ENCODE assay signal across 26 cellular contexts in the genomic region with DNA sequence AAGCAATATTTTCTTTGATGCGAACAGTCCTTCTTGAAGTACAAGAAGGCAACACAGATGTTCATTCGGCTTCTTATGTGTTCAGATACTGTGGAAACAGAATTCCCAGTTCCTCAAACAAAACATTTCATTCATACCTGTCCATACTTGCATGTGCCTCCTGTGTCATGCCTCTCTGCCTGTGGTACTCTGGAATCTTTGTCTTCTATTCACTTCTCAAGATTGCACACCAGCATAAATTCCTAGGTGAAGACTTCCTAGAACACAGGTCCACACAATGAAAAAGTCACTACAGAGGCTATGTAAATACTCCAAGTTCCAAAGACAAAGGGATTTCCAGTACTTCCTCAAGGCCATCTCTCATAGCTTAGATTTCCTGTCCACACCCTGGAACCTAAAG.
DNase-seq lines count a peak whose midpoint lies in the region; ATAC-seq, FAIRE-seq and TF ChIP-seq lines count a peak whose summit lies in the region.
"Had no signal": no experiment of that assay in that cellular context is flagged by ENCODE, and none has a peak within 500 bp of the region (broad histone marks: within the 10 kb centered on the region; RNA-seq: fewer than 3 reads in every experiment).

No MANE protein-coding gene starts in this region.

- no peak overlapping the region for H3K27ac Mint-ChIP-seq in astrocyte (ENCODE audit: unreplicated experiment)
- H3K27ac Mint-ChIP-seq in natural killer cell treated with Interleukin-12 subunit alpha and Interleukin-12 subunit beta and Interleukin-15 and Interleukin-18, amount 100 ng/mL, for 72 hours = no peak overlapping the region
- H3K27ac Mint-ChIP-seq: CD4-positive, alpha-beta T cell; CD8-positive, alpha-beta memory T cell had no signal

- H3K36me3 Mint-ChIP-seq in astrocyte (ENCODE audit: low read depth, unreplicated experiment) = no peaks in the 10 kb centered on the region
- H3K36me3 Mint-ChIP-seq in natural killer cell treated with Interleukin-12 subunit alpha and Interleukin-12 subunit beta and Interleukin-15 and Interleukin-18, amount 100 ng/mL, for 72 hours = no peaks in the 10 kb centered on the region
- H3K36me3 Mint-ChIP-seq: CD14-positive monocyte; CD8-positive, alpha-beta memory T cell had no signal

- no peak overlapping the region for H3K4me2 ChIP-seq in astrocyte (ENCODE audit: low read length)
- peak overlapping the region; percentile 32 for H3K4me2 ChIP-seq in keratinocyte (ENCODE audit: control insufficient read depth, extremely low read depth, insufficient read depth, low read depth, low read length)
- H3K4me2 ChIP-seq: A549; BLaER1 treated with 17β-estradiol and CSF1 and Interleukin-3, amounts not matched to agents 10 nM and 100 nM had no signal

- H4K20me1 ChIP-seq in astrocyte (ENCODE audit: insufficient read depth, low read length) = no peaks in the 10 kb centered on the region
- no peaks in the 10 kb centered on the region for H4K20me1 ChIP-seq in keratinocyte (ENCODE audit: control insufficient read depth, extremely low read depth, insufficient read depth, low read length)

- no peaks in the 10 kb centered on the region for H3K9me1 ChIP-seq in keratinocyte (ENCODE audit: control insufficient read depth, extremely low read depth, insufficient read depth, low read length)

- no peaks in the 10 kb centered on the region for H3K27me3 Mint-ChIP-seq in astrocyte (ENCODE audit: low read depth, unreplicated experiment)
- H3K27me3 Mint-ChIP-seq in natural killer cell treated with Interleukin-12 subunit alpha and Interleukin-12 subunit beta and Interleukin-15 and Interleukin-18, amount 100 ng/mL, for 72 hours = peaks cover 0 to 7% of the 10 kb centered on the region in 2 donors
- H3K27me3 Mint-ChIP-seq: CD4-positive, alpha-beta T cell had no signal

- H3K4me1 ChIP-seq in astrocyte (ENCODE audit: insufficient read depth, low read length) = peaks cover 21% of the 10 kb centered on the region
- H3K4me1 ChIP-seq in keratinocyte (ENCODE audit: control insufficient read depth, extremely low read depth, insufficient read depth, low read length) = peaks cover 14% of the 10 kb centered on the region
- H3K4me1 ChIP-seq: A549, BE2C had no signal

- ATAC-seq in natural killer cell treated with Interleukin-12 subunit alpha and Interleukin-12 subunit beta and Interleukin-15 and Interleukin-18, amount 100 ng/mL, for 72 hours = no peak
- no peak for ATAC-seq in HG02588 (IDR thresholded peaks at IDR 0.05; ENCODE audit: unreplicated experiment)
- no peak for ATAC-seq in SK-N-SH treated with all-trans-retinoic acid at 6 μM for 48 hours
- ATAC-seq: A549 had no signal

- peaks cover 2% of the 10 kb centered on the region for H3K9me3 Mint-ChIP-seq in astrocyte (ENCODE audit: unreplicated experiment)
- H3K9me3 Mint-ChIP-seq in natural killer cell treated with Interleukin-12 subunit alpha and Interleukin-12 subunit beta and Interleukin-15 and Interleukin-18, amount 100 ng/mL, for 72 hours = no peaks in the 10 kb centered on the region
- H3K9me3 Mint-ChIP-seq: CD14-positive monocyte; CD4-positive, alpha-beta T cell had no signal

- no peaks in the 10 kb centered on the region for H3K9me3 ChIP-seq in astrocyte (ENCODE audit: insufficient read depth, low read depth, low read length)
- no peaks in the 10 kb centered on the region for H3K9me3 ChIP-seq in keratinocyte (ENCODE audit: control insufficient read depth, low read depth, low read length)
- H3K9me3 ChIP-seq: A549; BE2C; BLaER1 treated with 17β-estradiol and CSF1 and Interleukin-3, amounts not matched to agents 10 nM and 100 nM had no signal

- H3K27me3 ChIP-seq in astrocyte (ENCODE audit: insufficient read depth, low read length) (no peaks in the 10 kb centered on the region), keratinocyte (ENCODE audit: control insufficient read depth, extremely low read depth, insufficient read depth, low read length) (no peaks in the 10 kb centered on the region)
- H3K27me3 ChIP-seq: BE2C; BLaER1 treated with 17β-estradiol and CSF1 and Interleukin-3, amounts not matched to agents 10 nM and 100 nM had no signal

- no peak for TF ChIP-seq CTCF in astrocyte (IDR thresholded peaks at IDR 0.05; ENCODE audit: insufficient read depth, low read depth, low read length)
- TF ChIP-seq CTCF in epithelial cell of esophagus (IDR thresholded peaks at IDR 0.05; ENCODE audit: insufficient read depth, low read depth, low read length, missing control alignments) = no peak
- no peak for TF ChIP-seq CTCF in keratinocyte (optimal IDR thresholded peaks at IDR 0.05 in 1 of 3, IDR thresholded peaks at IDR 0.05 in 1 of 3, conservative IDR thresholded peaks at IDR 0.05 in 1 of 3; ENCODE audit: extremely low read depth in 1 of 3, insufficient read depth in 2 of 3, low read length in 3 of 3)

- H3K9ac ChIP-seq in astrocyte (ENCODE audit: low read length) (no peak overlapping the region), keratinocyte (ENCODE audit: control insufficient read depth, extremely low read depth, insufficient read depth, low read length) (no peak overlapping the region)
- H3K9ac ChIP-seq: BLaER1 treated with 17β-estradiol and CSF1 and Interleukin-3, amounts not matched to agents 10 nM and 100 nM; GM23248 had no signal

- H3K4me3 Mint-ChIP-seq in astrocyte (ENCODE audit: unreplicated experiment) = no peak overlapping the region
- H3K4me3 Mint-ChIP-seq in natural killer cell treated with Interleukin-12 subunit alpha and Interleukin-12 subunit beta and Interleukin-15 and Interleukin-18, amount 100 ng/mL, for 72 hours = no peak overlapping the region
- H3K4me3 Mint-ChIP-seq: CD14-positive monocyte; CD4-positive, alpha-beta T cell; CD8-positive, alpha-beta memory T cell had no signal

- dilution Hi-C loops in keratinocyte (cut with MboI; ENCODE audit: extremely low pct_ligation_motif_present, low sequenced_read_pairs) = no loop called here

- peak; percentile 4 for DNase-seq in HT1080 (ENCODE audit: low read depth)
- DNase-seq in astrocyte (ENCODE audit: low read depth) = no peak
- DNase-seq in epithelial cell of esophagus (ENCODE audit: low read depth) = peak; percentile 75
- peak; percentile 36 for DNase-seq in keratinocyte (ENCODE audit: low read depth, low spot score)
- no peak for DNase-seq in natural killer cell treated with Interleukin-12 subunit alpha and Interleukin-12 subunit beta and Interleukin-15 and Interleukin-18, amount 100 ng/mL, for 72 hours (ENCODE audit: low spot score)
- DNase-seq in NCI-H446 (lab: John Stamatoyannopoulos, UW) = no peak
- DNase-seq: 8988T; ACHN; AML-193; BE2C; CD4-positive, alpha-beta T cell; CD8-positive, alpha-beta memory T cell; DMS 273 treated with DMSO at 0.1 percent for 48 hours; DMS79; GF-D8; GM23248; H7; HCEC 1CT had no signal

- peaks cover 17% of the 10 kb centered on the region for H3K4me1 Mint-ChIP-seq in astrocyte (ENCODE audit: low read depth, unreplicated experiment)
- no peaks in the 10 kb centered on the region for H3K4me1 Mint-ChIP-seq in natural killer cell treated with Interleukin-12 subunit alpha and Interleukin-12 subunit beta and Interleukin-15 and Interleukin-18, amount 100 ng/mL, for 72 hours (ENCODE audit: low read depth in 2 of 2)
- H3K4me1 Mint-ChIP-seq: CD14-positive monocyte; CD8-positive, alpha-beta memory T cell had no signal

- H3K4me3 ChIP-seq in astrocyte (ENCODE audit: insufficient read depth, low read depth, low read length) = no peak overlapping the region
- H3K4me3 ChIP-seq in epithelial cell of esophagus (ENCODE audit: low read length) = no peak overlapping the region
- H3K4me3 ChIP-seq in keratinocyte (ENCODE audit: control insufficient read depth in 2 of 3, extremely low read depth in 1 of 3, insufficient read depth in 2 of 3, low read depth in 1 of 3, low read length in 3 of 3) = no peak overlapping the region
- H3K4me3 ChIP-seq: A549; BLaER1 treated with 17β-estradiol and CSF1 and Interleukin-3, amounts not matched to agents 10 nM and 100 nM; GM23248 had no signal

- H2AFZ ChIP-seq in astrocyte (ENCODE audit: low read depth, low read length) = no peak overlapping the region
- H2AFZ ChIP-seq in keratinocyte (ENCODE audit: control insufficient read depth, low read length) = no peak overlapping the region
- H2AFZ ChIP-seq: GM23248 had no signal

- no peaks in the 10 kb centered on the region for H3K36me3 ChIP-seq in astrocyte (ENCODE audit: insufficient read depth, low read length)
- no peaks in the 10 kb centered on the region for H3K36me3 ChIP-seq in keratinocyte (ENCODE audit: control insufficient read depth in 2 of 2, extremely low read depth in 1 of 2, insufficient read depth in 2 of 2, low read length in 2 of 2)
- H3K36me3 ChIP-seq: BE2C had no signal

- H3K79me2 ChIP-seq in astrocyte (ENCODE audit: insufficient read depth, low read length) (no peaks in the 10 kb centered on the region), keratinocyte (ENCODE audit: control insufficient read depth, insufficient read depth, low read length) (no peaks in the 10 kb centered on the region)

- FAIRE-seq in astrocyte (lab: Jason Lieb, UNC) (peak; percentile 93), keratinocyte (lab: Jason Lieb, UNC) (peak; percentile 49)
- FAIRE-seq: A549, D721Med, GM12891, H1 had no signal

- H3K27ac ChIP-seq in astrocyte (ENCODE audit: low read depth, low read length) (no peak overlapping the region), keratinocyte (ENCODE audit: control insufficient read depth, insufficient read depth, low read length) (peak overlapping the region; percentile 36)
- H3K27ac ChIP-seq: A549; BLaER1 treated with 17β-estradiol and CSF1 and Interleukin-3, amounts not matched to agents 10 nM and 100 nM; GM23248 had no signal

TF ChIP-seq in SK-N-SH treated with all-trans-retinoic acid at 6 μM for 48 hours, 23 proteins besides CTCF, POLR2A, EP300 and RAD21:
- TF ChIP-seq ZC3H10 (CRISPR knock-in tag; IDR thresholded peaks at IDR 0.05) (no peak), RARB (CRISPR knock-in tag; IDR thresholded peaks at IDR 0.05) (no peak), SNAI2 (CRISPR knock-in tag; IDR thresholded peaks at IDR 0.05) (no peak), GLIS3 (CRISPR knock-in tag; IDR thresholded peaks at IDR 0.05) (no peak), BACH2 (CRISPR knock-in tag; IDR thresholded peaks at IDR 0.05; ENCODE audit: borderline replicate concordance) (no peak)
- TF ChIP-seq, protein P1, sequence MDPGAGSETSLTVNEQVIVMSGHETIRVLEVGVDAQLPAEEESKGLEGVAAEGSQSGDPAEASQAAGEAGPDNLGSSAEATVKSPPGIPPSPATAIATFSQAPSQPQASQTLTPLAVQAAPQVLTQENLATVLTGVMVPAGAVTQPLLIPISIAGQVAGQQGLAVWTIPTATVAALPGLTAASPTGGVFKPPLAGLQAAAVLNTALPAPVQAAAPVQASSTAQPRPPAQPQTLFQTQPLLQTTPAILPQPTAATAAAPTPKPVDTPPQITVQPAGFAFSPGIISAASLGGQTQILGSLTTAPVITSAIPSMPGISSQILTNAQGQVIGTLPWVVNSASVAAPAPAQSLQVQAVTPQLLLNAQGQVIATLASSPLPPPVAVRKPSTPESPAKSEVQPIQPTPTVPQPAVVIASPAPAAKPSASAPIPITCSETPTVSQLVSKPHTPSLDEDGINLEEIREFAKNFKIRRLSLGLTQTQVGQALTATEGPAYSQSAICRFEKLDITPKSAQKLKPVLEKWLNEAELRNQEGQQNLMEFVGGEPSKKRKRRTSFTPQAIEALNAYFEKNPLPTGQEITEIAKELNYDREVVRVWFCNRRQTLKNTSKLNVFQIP (CRISPR knock-in tag; IDR thresholded peaks at IDR 0.05; ENCODE audit: borderline replicate concordance, low read depth) = no peak

Comparison
In these comparisons a context has a peak if more than half of its experiments do, and no peak if none do; other contexts are left out.
1. DNase-seq: peak in HT1080 (single experiment), epithelial cell of esophagus (single experiment) and keratinocyte (single experiment); none in astrocyte (single experiment), natural killer cell treated with Interleukin-12 subunit alpha and Interleukin-12 subunit beta and Interleukin-15 and Interleukin-18, amount 100 ng/mL, for 72 hours (single experiment) and NCI-H446 (0 of 2).